ENCODE assay signal across 1 cellular context in genomic region chr9:133031130-133031422, GRCh38.
TF ChIP-seq lines count a peak whose summit lies in the region.

No MANE protein-coding gene starts in this region.

TF ChIP-seq in K562, 482 proteins besides CTCF, POLR2A, EP300 and RAD21 (continued from another document):
- TF ChIP-seq ZNF318 (IDR thresholded peaks at IDR 0.05; ENCODE audit: borderline replicate concordance in 1 of 2, low read depth in 1 of 2) (no peak), XRCC4 (IDR thresholded peaks at IDR 0.05; ENCODE audit: extremely low read depth, insufficient read depth, insufficient read length) (no peak), ZMIZ1 (IDR thresholded peaks at IDR 0.05; ENCODE audit: low read depth in 2 of 2, low read length in 2 of 2) (no peak), ZNF24 (IDR thresholded peaks at IDR 0.05) (no peak), GTF2E2 (tag; IDR thresholded peaks at IDR 0.05) (peak; percentile 98; the same call in 1 of the 2 replicates), GTF2A2 (tag; IDR thresholded peaks at IDR 0.05) (peak; percentile 68), SP1 (CRISPR knock-in tag; IDR thresholded peaks at IDR 0.05) (no peak), KLF10 (CRISPR knock-in tag; IDR thresholded peaks at IDR 0.05) (no peak), SMAD1 (IDR thresholded peaks at IDR 0.05; ENCODE audit: low read depth, low read length, partially characterized antibody) (no peak), ZNF436 (CRISPR knock-in tag; IDR thresholded peaks at IDR 0.05) (no peak), ZNF274 (IDR thresholded peaks at IDR 0.05; ENCODE audit: borderline replicate concordance, low read depth, low read length) (no peak), ZNF695 (CRISPR knock-in tag; IDR thresholded peaks at IDR 0.05) (no peak), MTA1 (IDR thresholded peaks at IDR 0.05; ENCODE audit: borderline replicate concordance) (0 out of 2 replicates have a peak, but pooled peaks have one; percentile 4), STAT5B (CRISPR knock-in tag; IDR thresholded peaks at IDR 0.05) (no peak), ZBTB11 (CRISPR knock-in tag; IDR thresholded peaks at IDR 0.05) (peak in 1 of 3 experiments; percentile 85; a peak in 2 of 6 replicates), CSDE1 (IDR thresholded peaks at IDR 0.05) (no peak), FOXP1 (CRISPR knock-in tag; IDR thresholded peaks at IDR 0.05) (no peak), SIX5 (IDR thresholded peaks at IDR 0.05; ENCODE audit: borderline replicate concordance in 1 of 2, insufficient read depth in 1 of 2, low read depth in 1 of 2, low read length in 2 of 2) (no peak), SNRNP70 (optimal IDR thresholded peaks at IDR 0.05; ENCODE audit: low read depth, low read length) (no peak), ERF (CRISPR knock-in tag; IDR thresholded peaks at IDR 0.05) (no peak), ATF2 (CRISPR knock-in tag; IDR thresholded peaks at IDR 0.05) (no peak), ZNF316 (IDR thresholded peaks at IDR 0.05) (peak; percentile 27; the same call in 1 of the 2 replicates)
